Comparison of ENCODE assay signal across 8 cellular contexts in genomic region chr1:167934407-167935251, GRCh38. TPM values are rescaled to one million over a fixed set of nuclear protein-coding genes. Genes with fewer than 3 reads are reported as not detected.
DNase-seq lines count a peak whose midpoint lies in the region; ATAC-seq, FAIRE-seq and TF ChIP-seq lines count a peak whose summit lies in the region.

No MANE protein-coding gene starts in this region.

- H4K91ac ChIP-seq in IMR-90 (ENCODE audit: insufficient read depth, low read depth, low read length): no peak overlapping the region

- WGBS in IMR-90 (ENCODE audit: extremely low coverage in 2 of 2, insufficient read length in 1 of 2), 2 experiments: no CpG with 5 or more reads among the region's 4 CpGs
- WGBS in HepG2 (ENCODE audit: low lambda C conversion rate): 1% methylated on average over 4 of the region's 4 CpGs
- 29 to 39% methylated on average over 4 of the region's 4 CpGs for WGBS in thyroid gland, 2 donors

- peak overlapping the region; percentile 98 for H3K4me3 ChIP-seq in IMR-90 (ENCODE audit: insufficient read depth, low read depth, low read length)
- peak overlapping the region; percentile 82 to 96 (median 90) for H3K4me3 ChIP-seq in HepG2 (replicated peaks in 1 of 3; ENCODE audit: insufficient read depth in 1 of 3, low read depth in 2 of 3, low read length in 3 of 3)
- H3K4me3 ChIP-seq in thyroid gland (replicated peaks in 1 of 3): peak overlapping the region; percentile 16 to 98 (median 37)

- H3K4me1 ChIP-seq in IMR-90 (ENCODE audit: control insufficient read depth, insufficient read depth, low read length) (no peaks in the 10 kb centered on the region), HepG2 (ENCODE audit: insufficient read depth, low read length) (peaks cover 47% of the 10 kb centered on the region), thyroid gland (peaks cover 27 to 34% of the 10 kb centered on the region in 2 donors)

- POLR2A ChIA-PET in IMR-90 (lab: Charles Lee; ENCODE audit: unreplicated experiment): no interaction called here
- POLR2A ChIA-PET in HepG2 (lab: Yijun Ruan, JAX): interaction anchor here (1.3 to 4.0 kb wide), 6 partner anchors 7 to 561 kb away, joined by 3 to 59 read pairs (median 11); partner anchors contain the start of genes ADCY10 and CREG1

- no peak overlapping the region for H2AK9ac ChIP-seq in IMR-90 (replicated peaks; ENCODE audit: low read depth, low read length, poor library complexity)

- peak overlapping the region in 1 of 2 experiments; percentile 8; a peak in 1 of 4 replicates for H4K8ac ChIP-seq in IMR-90 (ENCODE audit: low read depth in 2 of 2, low read length in 2 of 2)

- TF ChIP-seq CTCF in D721Med (IDR thresholded peaks at IDR 0.05; ENCODE audit: insufficient read depth, missing control alignments): no peak
- no peak for TF ChIP-seq CTCF in IMR-90 (conservative IDR thresholded peaks at IDR 0.05; ENCODE audit: low read depth, low read length)
- TF ChIP-seq CTCF in HepG2 (CRISPR knock-in tag; IDR thresholded peaks at IDR 0.05): no peak
- no peak for TF ChIP-seq CTCF in thyroid gland (IDR thresholded peaks at IDR 0.05)

- dilution Hi-C loops in IMR-90 (cut with HindIII; ENCODE audit: low sequenced_read_pairs, unreplicated experiment): no loop called here

- TF ChIP-seq EP300 in HepG2 (IDR thresholded peaks at IDR 0.05; ENCODE audit: low read depth in 2 of 2, low read length in 2 of 2) (no peak), HepG2 (CRISPR knock-in tag; IDR thresholded peaks at IDR 0.05; ENCODE audit: borderline replicate concordance) (no peak)

- TF ChIP-seq RAD21 in IMR-90 (IDR thresholded peaks at IDR 0.05; ENCODE audit: low read length) (no peak), HepG2 (CRISPR knock-in tag; IDR thresholded peaks at IDR 0.05) (no peak)

- H3K79me1 ChIP-seq in IMR-90 (ENCODE audit: low read depth in 1 of 2, low read length in 2 of 2): peaks cover 2 to 34% of the 10 kb centered on the region in 2 experiments; a peak in 2 of 4 replicates

- peak overlapping the region; percentile 90 for H3K9ac ChIP-seq in IMR-90 (ENCODE audit: low read depth, low read length)
- H3K9ac ChIP-seq in HepG2 (ENCODE audit: insufficient read depth, low read depth, low read length): peak overlapping the region; percentile 99

- H3K56ac ChIP-seq in IMR-90 (ENCODE audit: extremely low read depth, insufficient read depth, low read length): peak overlapping the region; percentile 76; the same call in 1 of the 2 replicates

- H3K4me2 ChIP-seq in IMR-90 (ENCODE audit: low read depth, low read length) (peak overlapping the region; percentile 95), HepG2 (ENCODE audit: low read depth, low read length) (peak overlapping the region; percentile 90)

- H2AK5ac ChIP-seq in IMR-90 (ENCODE audit: low read depth, low read length): no peak overlapping the region

- TF ChIP-seq POLR2A in IMR-90 (IDR thresholded peaks at IDR 0.05; ENCODE audit: low read depth, low read length) (no peak), HepG2 (IDR thresholded peaks at IDR 0.05; ENCODE audit: insufficient read depth in 1 of 2, low read depth in 2 of 2, low read length in 2 of 2) (no peak), thyroid gland (IDR thresholded peaks at IDR 0.05) (no peak)

- H3K9me3 ChIP-seq in IMR-90 (ENCODE audit: control insufficient read depth, insufficient read depth, low read length) (no peaks in the 10 kb centered on the region), HepG2 (ENCODE audit: low read length) (no peaks in the 10 kb centered on the region), thyroid gland (no peaks in the 10 kb centered on the region)

- intact Hi-C loops in IMR-90 (cut with micrococcal nuclease): loop anchor here (2.0 to 5.0 kb wide), 5 partner anchors 30 to 293 kb away; partner anchors contain the start of gene SFT2D2
- intact Hi-C loops in HepG2 (cut with micrococcal nuclease; ENCODE audit: unreplicated experiment): loop anchor here (5.0 to 10.0 kb wide), 3 partner anchors 130 to 707 kb away; partner anchors contain the start of gene MPZL1
- intact Hi-C loops in thyroid gland (cut with DNase I): no loop called here
- intact Hi-C loops in sciatic nerve (cut with DNase I): no loop called here

- no peak; the same call in 1 of the 2 replicates for ATAC-seq in IMR-90 (ENCODE audit: low read depth)
- ATAC-seq in HepG2: peak; percentile 0; the same call in 2 of the 3 replicates
- ATAC-seq in sciatic nerve: no peak
- ATAC-seq in HG03378 (IDR thresholded peaks at IDR 0.05; ENCODE audit: unreplicated experiment): no peak

- peak overlapping the region; percentile 76 for H3K14ac ChIP-seq in IMR-90 (replicated peaks; ENCODE audit: low read depth, low read length)

- H2BK120ac ChIP-seq in IMR-90 (ENCODE audit: low read depth, low read length): no peak overlapping the region

- FAIRE-seq in D721Med (lab: Jason Lieb, UNC) (peak; percentile 61), HepG2 (lab: Jason Lieb, UNC) (no peak)

- H3K23ac ChIP-seq in IMR-90 (ENCODE audit: low read depth, low read length): peak overlapping the region; percentile 17; the same call in 1 of the 2 replicates

- H3K18ac ChIP-seq in IMR-90 (ENCODE audit: low read depth, low read length): 0 out of 2 replicates have a peak overlapping the region, but pooled peaks have one; percentile 5

- H4K5ac ChIP-seq in IMR-90 (ENCODE audit: low read depth, low read length): no peak overlapping the region

- CTCF ChIA-PET in IMR-90 (lab: Yijun Ruan, JAX): interaction anchor here (2.1 kb wide), 1 partner anchor 148 kb away, joined by 7 read pairs; no protein-coding TSS in a partner anchor
- CTCF ChIA-PET in HepG2 (lab: Yijun Ruan, JAX; ENCODE audit: low intra/inter-chr PET ratio, low total read pairs): no interaction called here

- H4K20me1 ChIP-seq in IMR-90 (ENCODE audit: insufficient read depth, low read length) (peaks cover 15% of the 10 kb centered on the region; the same call in 1 of the 2 replicates), HepG2 (ENCODE audit: insufficient read depth, low read length) (peaks cover 11% of the 10 kb centered on the region; the same call in 1 of the 2 replicates)

- peak overlapping the region; percentile 73; the same call in 1 of the 2 replicates for H3K4ac ChIP-seq in IMR-90 (ENCODE audit: low read depth, low read length)

- H3K27me3 ChIP-seq in IMR-90 (ENCODE audit: control insufficient read depth, insufficient read depth, low read length): no peaks in the 10 kb centered on the region
- H3K27me3 ChIP-seq in HepG2 (ENCODE audit: control insufficient read depth in 1 of 2, insufficient read depth in 2 of 2, low read length in 2 of 2): peaks cover 0 to 5% of the 10 kb centered on the region in 2 experiments; a peak in 1 of 5 replicates
- H3K27me3 ChIP-seq in thyroid gland: no peaks in the 10 kb centered on the region

- BruUV-seq in IMR-90 (replicated peaks; lab: Mats Ljungman, UMichigan) (no TSS peak), HepG2 (replicated peaks; lab: Mats Ljungman, UMichigan) (no TSS peak)

- H2AFZ ChIP-seq in IMR-90 (replicated peaks; ENCODE audit: low read length, poor library complexity): no peak overlapping the region
- H2AFZ ChIP-seq in HepG2 (ENCODE audit: low read length): no peak overlapping the region

- H2BK15ac ChIP-seq in IMR-90 (ENCODE audit: low read depth, low read length): no peak overlapping the region

- H3K27ac ChIP-seq in IMR-90 (ENCODE audit: insufficient read depth, low read length) (peak overlapping the region; percentile 85), angular gyrus (ENCODE audit: low read depth, low read length) (peak overlapping the region; percentile 58), HepG2 (ENCODE audit: extremely low read length, insufficient read depth, low read length) (peak overlapping the region; percentile 97), thyroid gland (peak overlapping the region; percentile 33 to 99 (median 96))

- H2BK5ac ChIP-seq in IMR-90 (ENCODE audit: low read depth, low read length, poor library complexity, severe bottlenecking): peak overlapping the region; percentile 58

- in situ Hi-C loops in IMR-90 (cut with MboI; ENCODE audit: low sequenced_read_pairs): no loop called here
- in situ Hi-C loops in HepG2 (cut with HindIII; ENCODE audit: extremely low pct_ligation_motif_present, low pct_unique_long_range_greater_than_20kb): loop anchor here (10.0 kb wide), 1 partner anchor 220 kb away; no protein-coding TSS in a partner anchor

- H2BK20ac ChIP-seq in IMR-90 (ENCODE audit: low read depth, low read length): no peak overlapping the region

- no peaks in the 10 kb centered on the region; the same call in 1 of the 2 replicates for H3K36me3 ChIP-seq in IMR-90 (ENCODE audit: control insufficient read depth, insufficient read depth, low read length)
- H3K36me3 ChIP-seq in HepG2 (replicated peaks in 1 of 2; ENCODE audit: control insufficient read depth in 1 of 2, insufficient read depth in 2 of 2, low read length in 2 of 2): no peaks in the 10 kb centered on the region
- no peaks in the 10 kb centered on the region for H3K36me3 ChIP-seq in thyroid gland

- H3K79me2 ChIP-seq in HepG2 (ENCODE audit: insufficient read depth, low read length): peaks cover 83% of the 10 kb centered on the region

- no peaks in the 10 kb centered on the region for H3K9me1 ChIP-seq in IMR-90 (ENCODE audit: insufficient read depth, low read length)

- DNase-seq in D721Med (ENCODE audit: insufficient read length, low spot score) (no peak), IMR-90 (peak; percentile 65), HepG2 (ENCODE audit: low spot score) (no peak), thyroid gland (no peak), sciatic nerve (ENCODE audit: low spot score) (no peak), LoVo (ENCODE audit: low spot score) (no peak)

RNA-seq across cellular contexts. Expression of gene DCAF6, which starts 1.9 kb away (rescaled TPM):
- 74.7 and 88.7 TPM in 2 replicates for total RNA-seq in IMR-90 (2012; rRNA removed)
- 50.1 and 60.4 TPM in 2 replicates for polyA plus RNA-seq in IMR-90 (2012; rRNA removed)
- polyA plus RNA-seq in IMR-90 (2012; cell fraction: cytosol; rRNA removed): 12.7 and 40.0 TPM in 2 replicates
- polyA plus RNA-seq in IMR-90 (2012; cell fraction: nucleus; rRNA removed; ENCODE audit: low replicate concordance): 6.0 and 46.7 TPM in 2 replicates
- total RNA-seq in HepG2 (2016; rRNA removed; fragmentation: Illumina TruSeq; extraction: Trizol): 24.7 and 26.9 TPM in 2 replicates
- total RNA-seq in HepG2 (2016; cell fraction: cytosol; rRNA removed; fragmentation: Illumina TruSeq; extraction: Trizol; ENCODE audit: low read depth): 19.2 and 19.8 TPM in 2 replicates
- 24.4 and 26.6 TPM in 2 replicates for total RNA-seq in HepG2 (2016; cell fraction: insoluble cytoplasmic fraction; rRNA removed; fragmentation: Illumina TruSeq; extraction: Trizol)
- total RNA-seq in HepG2 (2016; cell fraction: membrane; rRNA removed; fragmentation: Illumina TruSeq; extraction: Trizol): 30.2 and 31.2 TPM in 2 replicates
- total RNA-seq in HepG2 (2016; cell fraction: nucleus; rRNA removed; fragmentation: Illumina TruSeq; extraction: Trizol): 35.5 and 41.2 TPM in 2 replicates
- polyA plus RNA-seq in HepG2 (2011; rRNA removed): 29.8 and 33.7 TPM in 2 replicates
- 18.7 and 31.3 TPM in 2 replicates for polyA plus RNA-seq in HepG2 (2011; cell fraction: cytosol; rRNA removed)
- polyA plus RNA-seq in HepG2 (2011; cell fraction: nucleus; rRNA removed): 24.6 and 25.9 TPM in 2 replicates
- 17.8 and 22.4 TPM in 2 replicates for polyA plus RNA-seq in HepG2 (2012)
- polyA plus RNA-seq in HepG2 (2016; cell fraction: cytosol; fragmentation: Illumina TruSeq; extraction: Trizol; ENCODE audit: low read depth): 7.0 and 7.9 TPM in 2 replicates
- 26.4 and 26.6 TPM in 2 replicates for polyA plus RNA-seq in HepG2 (2016; cell fraction: insoluble cytoplasmic fraction; fragmentation: Illumina TruSeq; extraction: Trizol; ENCODE audit: low read depth)
- 18.2 and 18.5 TPM in 2 replicates for polyA plus RNA-seq in HepG2 (2016; cell fraction: membrane; fragmentation: Illumina TruSeq; extraction: Trizol; ENCODE audit: low read depth)
- 30.5 and 31.0 TPM in 2 replicates for polyA plus RNA-seq in HepG2 (2016; cell fraction: nucleus; fragmentation: Illumina TruSeq; extraction: Trizol; ENCODE audit: insufficient read depth, low read depth)
- polyA minus RNA-seq in HepG2 (2011; rRNA and poly(A)+ RNA removed; ENCODE audit: low replicate concordance): 20.4 and 41.0 TPM in 2 replicates
- 19.0 and 23.2 TPM in 2 replicates for polyA minus RNA-seq in HepG2 (2011; cell fraction: cytosol; rRNA and poly(A)+ RNA removed)
- polyA minus RNA-seq in HepG2 (2011; cell fraction: nucleus; rRNA and poly(A)+ RNA removed): 115 and 116 TPM in 2 replicates
- total RNA-seq in thyroid gland: 10 to 100 TPM; 73.7 to 88.7 (median 79.2) TPM
- 71.4 TPM for total RNA-seq in sciatic nerve

RNA-seq across cellular contexts. Expression of gene MPC2, which starts 2.2 kb away (rescaled TPM):
- total RNA-seq in IMR-90 (2012; rRNA removed) (35.0 and 56.7 TPM in 2 replicates), HepG2 (2016; rRNA removed; fragmentation: Illumina TruSeq; extraction: Trizol) (136 and 167 TPM in 2 replicates), thyroid gland (10 to 100 TPM; 16.2 to 40.1 (median 35.1) TPM), sciatic nerve (30.0 TPM)
- polyA plus RNA-seq in IMR-90 (2012; rRNA removed) (40.9 and 42.9 TPM in 2 replicates), HepG2 (2011; rRNA removed) (30.6 and 38.8 TPM in 2 replicates)
- polyA plus RNA-seq in IMR-90 (2012; cell fraction: cytosol; rRNA removed): 25.6 and 27.4 TPM in 2 replicates
- polyA plus RNA-seq in IMR-90 (2012; cell fraction: nucleus; rRNA removed; ENCODE audit: low replicate concordance): 7.5 and 13.7 TPM in 2 replicates
- 55.7 and 74.9 TPM in 2 replicates for total RNA-seq in HepG2 (2016; cell fraction: cytosol; rRNA removed; fragmentation: Illumina TruSeq; extraction: Trizol; ENCODE audit: low read depth)
- 135 and 177 TPM in 2 replicates for total RNA-seq in HepG2 (2016; cell fraction: insoluble cytoplasmic fraction; rRNA removed; fragmentation: Illumina TruSeq; extraction: Trizol)
- 99.6 and 124 TPM in 2 replicates for total RNA-seq in HepG2 (2016; cell fraction: membrane; rRNA removed; fragmentation: Illumina TruSeq; extraction: Trizol)
- total RNA-seq in HepG2 (2016; cell fraction: nucleus; rRNA removed; fragmentation: Illumina TruSeq; extraction: Trizol): 59.5 and 60.1 TPM in 2 replicates
- 20.0 and 25.7 TPM in 2 replicates for polyA plus RNA-seq in HepG2 (2011; cell fraction: cytosol; rRNA removed)
- 4.9 and 6.2 TPM in 2 replicates for polyA plus RNA-seq in HepG2 (2011; cell fraction: nucleus; rRNA removed)
- polyA plus RNA-seq in HepG2 (2012): 44.9 and 69.4 TPM in 2 replicates
- 87.5 and 128 TPM in 2 replicates for polyA plus RNA-seq in HepG2 (2016; cell fraction: cytosol; fragmentation: Illumina TruSeq; extraction: Trizol; ENCODE audit: low read depth)
- 185 and 198 TPM in 2 replicates for polyA plus RNA-seq in HepG2 (2016; cell fraction: insoluble cytoplasmic fraction; fragmentation: Illumina TruSeq; extraction: Trizol; ENCODE audit: low read depth)
- 103 and 146 TPM in 2 replicates for polyA plus RNA-seq in HepG2 (2016; cell fraction: membrane; fragmentation: Illumina TruSeq; extraction: Trizol; ENCODE audit: low read depth)
- polyA plus RNA-seq in HepG2 (2016; cell fraction: nucleus; fragmentation: Illumina TruSeq; extraction: Trizol; ENCODE audit: insufficient read depth, low read depth): 116 and 120 TPM in 2 replicates
- 6.2 and 10.8 TPM in 2 replicates for polyA minus RNA-seq in HepG2 (2011; rRNA and poly(A)+ RNA removed; ENCODE audit: low replicate concordance)
- polyA minus RNA-seq in HepG2 (2011; cell fraction: cytosol; rRNA and poly(A)+ RNA removed): 11.6 and 17.2 TPM in 2 replicates
- 10.8 and 11.7 TPM in 2 replicates for polyA minus RNA-seq in HepG2 (2011; cell fraction: nucleus; rRNA and poly(A)+ RNA removed)

RNA-seq across cellular contexts. Expression of gene ADCY10, which starts 20.7 kb away (rescaled TPM):
- total RNA-seq in IMR-90 (2012; rRNA removed) (under 0.01 TPM in 2 replicates), HepG2 (2016; rRNA removed; fragmentation: Illumina TruSeq; extraction: Trizol) (0.02 and 0.03 TPM in 2 replicates), thyroid gland (under 1 TPM in 3 of 4 donors, not detected in 1; 0.15 to 0.45 (median 0.40) TPM), sciatic nerve (0.67 TPM)
- polyA plus RNA-seq in IMR-90 (2012; rRNA removed) (0.03 and 0.19 TPM in 2 replicates), HepG2 (2011; rRNA removed) (0.03 TPM in 1 of 2 replicates, not detected in the other)
- 0.03 TPM in 1 of 2 replicates, not detected in the other for polyA plus RNA-seq in IMR-90 (2012; cell fraction: cytosol; rRNA removed)
- polyA plus RNA-seq in IMR-90 (2012; cell fraction: nucleus; rRNA removed; ENCODE audit: low replicate concordance): 0.07 and 0.21 TPM in 2 replicates
- under 0.01 TPM in 1 of 2 replicates, not detected in the other for total RNA-seq in HepG2 (2016; cell fraction: cytosol; rRNA removed; fragmentation: Illumina TruSeq; extraction: Trizol; ENCODE audit: low read depth)
- total RNA-seq in HepG2 (2016; cell fraction: insoluble cytoplasmic fraction; rRNA removed; fragmentation: Illumina TruSeq; extraction: Trizol): 0.06 TPM in 1 of 2 replicates, not detected in the other
- not detected in 2 replicates for total RNA-seq in HepG2 (2016; cell fraction: membrane; rRNA removed; fragmentation: Illumina TruSeq; extraction: Trizol)
- total RNA-seq in HepG2 (2016; cell fraction: nucleus; rRNA removed; fragmentation: Illumina TruSeq; extraction: Trizol): 0.06 TPM in 1 of 2 replicates, not detected in the other
- polyA plus RNA-seq in HepG2 (2011; cell fraction: cytosol; rRNA removed): 0.04 and 0.17 TPM in 2 replicates
- polyA plus RNA-seq in HepG2 (2011; cell fraction: nucleus; rRNA removed): 0.12 TPM in 1 of 2 replicates, not detected in the other
- 0.05 TPM in 1 of 2 replicates, not detected in the other for polyA plus RNA-seq in HepG2 (2012)
- polyA plus RNA-seq in HepG2 (2016; cell fraction: cytosol; fragmentation: Illumina TruSeq; extraction: Trizol; ENCODE audit: low read depth): not detected in 2 replicates
- polyA plus RNA-seq in HepG2 (2016; cell fraction: insoluble cytoplasmic fraction; fragmentation: Illumina TruSeq; extraction: Trizol; ENCODE audit: low read depth): not detected in 2 replicates
- not detected in 2 replicates for polyA plus RNA-seq in HepG2 (2016; cell fraction: membrane; fragmentation: Illumina TruSeq; extraction: Trizol; ENCODE audit: low read depth)
- polyA plus RNA-seq in HepG2 (2016; cell fraction: nucleus; fragmentation: Illumina TruSeq; extraction: Trizol; ENCODE audit: insufficient read depth, low read depth): not detected in 2 replicates
- 0.05 TPM in 1 of 2 replicates, not detected in the other for polyA minus RNA-seq in HepG2 (2011; rRNA and poly(A)+ RNA removed; ENCODE audit: low replicate concordance)
- not detected in 2 replicates for polyA minus RNA-seq in HepG2 (2011; cell fraction: cytosol; rRNA and poly(A)+ RNA removed)
- 0.12 and 0.13 TPM in 2 replicates for polyA minus RNA-seq in HepG2 (2011; cell fraction: nucleus; rRNA and poly(A)+ RNA removed)

Comparison
In these comparisons a context has a peak if more than half of its experiments do, and no peak if none do; other contexts are left out.
1. H3K4me3 ChIP-seq: peak in every context shown above with its lines; median percentile 98 in IMR-90; 90 in HepG2; 37 in thyroid gland.
2. intact Hi-C loops: an anchor here in IMR-90 (2.0 to 5.0 kb wide) and HepG2 (5.0 to 10.0 kb wide); none called in thyroid gland and sciatic nerve.